ENCODE assay signal across 32 cellular contexts in the genomic region with DNA sequence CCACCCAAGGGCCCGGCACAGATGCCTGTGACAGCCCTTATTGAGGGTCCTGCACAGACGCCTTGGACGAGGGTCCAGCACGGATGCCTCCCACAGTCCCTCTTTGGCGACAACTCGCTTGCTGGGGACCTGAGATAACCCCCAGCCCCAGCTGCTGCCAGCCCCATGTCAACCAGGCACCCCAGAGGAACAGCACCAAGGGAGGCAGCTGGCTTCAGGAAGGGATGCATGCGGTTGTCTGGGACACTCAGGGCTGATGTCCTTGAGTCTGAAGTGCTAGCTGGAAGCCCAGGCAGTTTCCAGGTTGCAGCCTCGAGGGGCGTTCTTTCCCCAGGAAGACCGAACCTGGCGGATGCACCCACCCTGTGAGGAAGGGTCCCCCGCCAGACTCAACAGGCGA.
"Had no signal": no experiment of that assay in that cellular context is flagged by ENCODE, and none has a peak within 500 bp of the region (broad histone marks: within the 10 kb centered on the region; RNA-seq: fewer than 3 reads in every experiment).

No MANE protein-coding gene starts in this region.

- H3K9me3 ChIP-seq: MG63 had no signal

- H3K4me2 ChIP-seq: KMS-11 had no signal

- H3K27ac ChIP-seq: KMS-11 had no signal

- H3K4me3 ChIP-seq: MG63 had no signal

- DNase-seq: Karpas-422, KG1, MG63, MM.1S, MV-4-11, NCI-H1048, NCI-H1092, NCI-H1092 treated with DMSO at 0.1 percent for 48 hours, NCI-H1105, NCI-H1105 treated with DMSO at 0.1 percent for 48 hours, NCI-H1417 treated with DMSO at 0.1 percent for 48 hours, NCI-H1436, NCI-H1436 treated with DMSO at 0.1 percent for 48 hours, NCI-H146, NCI-H1694, NCI-H1694 treated with DMSO at 0.1 percent for 48 hours, NCI-H187, NCI-H187 treated with DMSO at 0.1 percent for 48 hours, NCI-H1930, NCI-H2029, NCI-H2029 treated with DMSO at 0.1 percent for 48 hours, NCI-H2081, NCI-H2081 treated with DMSO at 0.1 percent for 48 hours, NCI-H2107, NCI-H2171, NCI-H2171 treated with DMSO at 0.1 percent for 48 hours, NCI-H2227 treated with DMSO at 0.1 percent for 48 hours, NCI-H226, NCI-H345, NCI-H446, NCI-H446 treated with DMSO at 0.1 percent for 48 hours had no signal

- H3K36me3 ChIP-seq: MG63 had no signal

- H3K27me3 ChIP-seq: MG63 had no signal
